In the genomic region with DNA sequence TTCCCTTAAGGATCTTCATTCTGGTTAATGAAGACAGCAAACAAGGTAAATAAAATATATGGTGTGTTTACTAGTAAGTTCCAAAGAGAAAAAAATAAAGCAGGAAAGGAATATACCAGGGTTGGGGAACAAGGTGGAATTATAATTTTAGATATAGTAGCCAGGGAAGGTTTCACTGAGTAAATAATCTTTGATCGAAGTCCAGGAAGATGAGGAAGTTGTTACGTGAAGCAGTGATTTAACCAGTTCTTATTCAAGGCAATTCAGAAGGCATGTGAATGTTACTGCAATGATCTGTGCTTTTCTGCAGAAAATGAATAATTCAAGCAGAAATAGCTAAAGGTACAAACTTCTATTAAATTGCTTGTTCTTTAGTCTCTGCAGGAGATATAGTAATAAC, we compare ENCODE assay signal across 20 cellular contexts. TPM values are rescaled to one million over a fixed set of nuclear protein-coding genes. Genes with fewer than 3 reads are reported as not detected.
DNase-seq lines count a peak whose midpoint lies in the region; ATAC-seq and TF ChIP-seq lines count a peak whose summit lies in the region.
"Had no signal": no experiment of that assay in that cellular context is flagged by ENCODE, and none has a peak within 500 bp of the region (broad histone marks: within the 10 kb centered on the region; RNA-seq: fewer than 3 reads in every experiment).

No MANE protein-coding gene starts in this region.

- peak overlapping the region in 1 of 2 donors; percentile 54 for H3K9ac ChIP-seq in colonic mucosa (ENCODE audit: low read depth in 2 of 2, low read length in 2 of 2)
- H3K9ac ChIP-seq: BLaER1 had no signal

- peak overlapping the region; percentile 76 for H3K27ac ChIP-seq in colonic mucosa
- H3K27ac ChIP-seq in transverse colon, result peak overlapping the region; percentile 56 to 73 (median 67)
- no peak overlapping the region for H3K27ac ChIP-seq in esophagus squamous epithelium
- H3K27ac ChIP-seq: BLaER1 had no signal

- TF ChIP-seq POLR2A in transverse colon (IDR thresholded peaks at IDR 0.05) (no peak), esophagus squamous epithelium (IDR thresholded peaks at IDR 0.05) (no peak)

- DNase-seq in Calu3, result no peak
- no peak for DNase-seq in colonic mucosa
- no peak for DNase-seq in mucosa of descending colon
- no peak for DNase-seq in transverse colon
- DNase-seq in RPMI8226, result no peak
- DNase-seq in DMS153 (lab: John Stamatoyannopoulos, UW), result no peak
- no peak for DNase-seq in esophagus squamous epithelium (lab: John Stamatoyannopoulos, UW)
- DNase-seq: 8988T; CD4-positive, alpha-beta memory T cell; DMS 273 treated with DMSO at 0.1 percent for 48 hours; GDM1; GOT3; H7; HFFc6 had no signal

- in situ Hi-C loops in transverse colon (cut with MboI; ENCODE audit: low pct_ligation_motif_present in 1 of 4, low pct_unique_long_range_greater_than_20kb in 1 of 4, low sequenced_read_pairs in 3 of 4), result no loop called here

- H3K4me1 Mint-ChIP-seq in Calu3 (ENCODE audit: low read depth, unreplicated experiment), result peaks cover 36% of the 10 kb centered on the region

- H3K27me3 ChIP-seq in colonic mucosa (peaks cover 7% of the 10 kb centered on the region), transverse colon (peaks cover 10% of the 10 kb centered on the region), esophagus squamous epithelium (peaks cover 0 to 23% (median 3%) of the 10 kb centered on the region in 4 donors)

- ATAC-seq in mucosa of descending colon, result peak; percentile 69
- ATAC-seq: HCT116, HepG2 had no signal

- H3K27ac Mint-ChIP-seq in Calu3 (ENCODE audit: unreplicated experiment), result peak overlapping the region; percentile 19
- H3K27ac Mint-ChIP-seq: CD4-positive, alpha-beta memory T cell; HFFc6 had no signal

- H3K36me3 ChIP-seq in colonic mucosa, result no peaks in the 10 kb centered on the region
- no peaks in the 10 kb centered on the region for H3K36me3 ChIP-seq in mucosa of descending colon (ENCODE audit: low read depth)
- H3K36me3 ChIP-seq in transverse colon, result peaks cover 0 to 4% (median 0%) of the 10 kb centered on the region in 4 donors
- H3K36me3 ChIP-seq in esophagus squamous epithelium, result peaks cover 0 to 46% (median 0%) of the 10 kb centered on the region in 3 donors

- intact Hi-C loops in Calu3 (cut with micrococcal nuclease; ENCODE audit: unreplicated experiment), result no loop called here
- intact Hi-C loops in colonic mucosa (cut with DNase I), result no loop called here
- intact Hi-C loops in mucosa of descending colon (cut with DNase I, micrococcal nuclease), result no loop called here
- intact Hi-C loops in transverse colon (cut with DNase I; ENCODE audit: low total_unique reads), result no loop called here
- intact Hi-C loops in esophagus squamous epithelium (cut with DNase I), result no loop called here

- no peaks in the 10 kb centered on the region for H3K9me3 ChIP-seq in colonic mucosa
- no peaks in the 10 kb centered on the region for H3K9me3 ChIP-seq in mucosa of descending colon
- no peaks in the 10 kb centered on the region for H3K9me3 ChIP-seq in transverse colon
- no peaks in the 10 kb centered on the region for H3K9me3 ChIP-seq in esophagus squamous epithelium

- no TSS peak for BruUV-seq in Calu3 (replicated peaks; lab: Mats Ljungman, UMichigan)

- WGBS in transverse colon (ENCODE audit: low coverage in 1 of 2), 2 donors, result 34 to 51% methylated on average over 2 of the region's 2 CpGs
- 86 to 87% methylated on average over 2 of the region's 2 CpGs for WGBS in esophagus squamous epithelium, 2 donors

- TF ChIP-seq CTCF in Calu3 (IDR thresholded peaks at IDR 0.05; ENCODE audit: unreplicated experiment) (no peak), colonic mucosa (IDR thresholded peaks at IDR 0.05) (no peak), mucosa of descending colon (IDR thresholded peaks at IDR 0.05) (no peak), transverse colon (IDR thresholded peaks at IDR 0.05) (no peak), esophagus squamous epithelium (IDR thresholded peaks at IDR 0.05) (no peak)

- peaks cover 2% of the 10 kb centered on the region for H3K9me3 Mint-ChIP-seq in Calu3 (ENCODE audit: low read depth, unreplicated experiment)
- H3K9me3 Mint-ChIP-seq: CD4-positive, alpha-beta memory T cell; HFFc6 had no signal

- no peak for TF ChIP-seq EP300 in transverse colon (IDR thresholded peaks at IDR 0.05; ENCODE audit: low read depth)

- peaks cover 11% of the 10 kb centered on the region for H3K4me1 ChIP-seq in colonic mucosa
- H3K4me1 ChIP-seq in mucosa of descending colon (ENCODE audit: low read depth), result peaks cover 36% of the 10 kb centered on the region
- peaks cover 13 to 67% (median 41%) of the 10 kb centered on the region in 4 donors for H3K4me1 ChIP-seq in transverse colon
- H3K4me1 ChIP-seq in esophagus squamous epithelium, result peaks cover 5 to 27% (median 6%) of the 10 kb centered on the region in 3 donors
- H3K4me1 ChIP-seq: BLaER1 had no signal

- H3K27me3 Mint-ChIP-seq in Calu3 (ENCODE audit: unreplicated experiment), result peaks cover 9% of the 10 kb centered on the region

- H3K4me3 ChIP-seq in colonic mucosa (no peak overlapping the region), mucosa of descending colon (no peak overlapping the region), transverse colon (peak overlapping the region in 1 of 4 donors; percentile 19), esophagus squamous epithelium (no peak overlapping the region)
- H3K4me3 ChIP-seq: BLaER1 had no signal

- peak overlapping the region; percentile 1 for H3K4me3 Mint-ChIP-seq in Calu3 (ENCODE audit: low read depth, unreplicated experiment)
- H3K4me3 Mint-ChIP-seq: CD14-positive monocyte; CD4-positive, alpha-beta memory T cell; HFFc6 had no signal

- CTCF ChIA-PET in Calu3 (lab: Charles Lee), result interaction anchor here (0.6 kb wide), 1 partner anchor 1267 kb away, joined by 3 read pairs; no protein-coding TSS in a partner anchor

- H3K36me3 Mint-ChIP-seq in Calu3 (ENCODE audit: insufficient read depth, unreplicated experiment), result peaks cover 15% of the 10 kb centered on the region

RNA-seq across cellular contexts. Expression of gene SMIM32, which starts 6.2 kb away (rescaled TPM):
- total RNA-seq in Calu3 (2022), result 0.37 and 0.42 TPM in 2 replicates
- 10 to 100 TPM; 18.9 to 20.2 TPM for total RNA-seq in colonic mucosa
- total RNA-seq in mucosa of descending colon, result 10 to 100 TPM in 1 of 3 donors, 1 to 10 TPM in 2; 1.3 to 14.4 (median 7.9) TPM
- 10 to 100 TPM in 3 of 4 donors, 1 to 10 TPM in 1; 6.4 to 21.6 (median 13.5) TPM for total RNA-seq in transverse colon
- not detected for total RNA-seq in esophagus squamous epithelium
- total RNA-seq: A673; CD4-positive, alpha-beta memory T cell; Daoy; HFFc6 had no signal

RNA-seq across cellular contexts. Expression of gene SMAD5, which starts 54.1 kb away (rescaled TPM):
- total RNA-seq in Calu3 (2022) (93.1 and 94.2 TPM in 2 replicates), colonic mucosa (10 to 100 TPM; 51.9 to 64.1 TPM), mucosa of descending colon (10 to 100 TPM; 39.7 to 79.8 (median 42.0) TPM), transverse colon (100 to 1,000 TPM in 1 of 4 donors, 10 to 100 TPM in 3; 14.2 to 272 (median 32.7) TPM), esophagus squamous epithelium (10 to 100 TPM; 32.0 to 49.6 (median 38.1) TPM)

Comparison
In these comparisons a context has a peak if more than half of its experiments do, and no peak if none do; other contexts are left out.
1. H3K27ac ChIP-seq: peak in colonic mucosa (single experiment) and transverse colon (4 of 4); none in esophagus squamous epithelium (0 of 4).